Comparison of ENCODE assay signal across 8 cellular contexts in the genomic region with DNA sequence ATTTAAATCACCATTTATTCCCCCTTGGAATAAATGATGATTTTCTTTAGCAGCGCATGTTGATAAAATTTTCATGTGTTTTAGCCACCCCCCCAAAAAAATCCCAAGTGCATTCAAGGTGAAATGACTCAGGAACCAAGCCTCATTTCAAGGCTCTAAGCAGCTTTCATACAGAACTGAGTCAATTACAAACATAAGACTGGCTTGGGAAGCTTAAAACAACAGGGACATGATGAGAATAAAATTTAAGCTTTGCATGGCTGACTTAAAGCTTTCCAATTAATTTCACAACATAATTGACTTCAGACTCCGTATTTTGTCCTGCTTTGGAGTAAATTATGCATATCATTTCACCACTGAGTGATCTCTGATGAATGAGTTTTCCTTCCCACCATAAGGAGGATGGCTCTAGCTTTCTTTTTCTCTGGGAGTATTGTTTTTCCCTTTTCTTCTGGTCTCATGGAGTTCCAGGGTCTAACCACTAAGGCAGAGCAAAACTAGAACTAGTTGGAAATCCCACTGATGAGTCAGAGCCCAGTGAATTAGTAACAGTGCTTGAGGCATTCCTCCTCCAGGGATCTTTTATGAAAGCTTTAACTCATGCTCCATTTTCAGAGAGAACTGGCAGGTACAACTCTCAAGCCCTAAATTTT.
DNase-seq lines count a peak whose midpoint lies in the region; ATAC-seq, FAIRE-seq and TF ChIP-seq lines count a peak whose summit lies in the region.

No MANE protein-coding gene starts in this region.

- no peaks in the 10 kb centered on the region for H3K36me3 Mint-ChIP-seq in natural killer cell

- TF ChIP-seq CTCF in natural killer cell (IDR thresholded peaks at IDR 0.05), result no peak

- no peaks in the 10 kb centered on the region for H3K36me3 ChIP-seq in small intestine (ENCODE audit: control insufficient read depth in 2 of 2, insufficient read depth in 2 of 2, low read length in 2 of 2)

- intact Hi-C loops in natural killer cell (cut with micrococcal nuclease), result no loop called here

- peaks cover 0 to 6% of the 10 kb centered on the region in 2 donors for H3K4me1 ChIP-seq in small intestine (ENCODE audit: control insufficient read depth in 2 of 2, insufficient read depth in 1 of 2, low read depth in 1 of 2, low read length in 1 of 2)

- WGBS in small intestine, 3 donors, result 81 to 90% (median 83%) methylated on average over 2 of the region's 2 CpGs

- no peak for ATAC-seq in natural killer cell
- ATAC-seq in GM18520 (IDR thresholded peaks at IDR 0.05; ENCODE audit: unreplicated experiment), result no peak

- H3K9me3 ChIP-seq in small intestine (ENCODE audit: control insufficient read depth, low read depth), result no peaks in the 10 kb centered on the region

- no peak overlapping the region for H3K27ac ChIP-seq in small intestine (ENCODE audit: low read depth in 1 of 2, low read length in 1 of 2)

- H3K27me3 Mint-ChIP-seq in natural killer cell (ENCODE audit: low read depth in 2 of 2), result no peaks in the 10 kb centered on the region

- H3K4me3 ChIP-seq in small intestine (ENCODE audit: low read depth in 1 of 2, low read length in 2 of 2), result no peak overlapping the region

- FAIRE-seq in small intestine (lab: Jason Lieb, UNC), result no peak

- peaks cover 60 to 69% of the 10 kb centered on the region in 2 donors for H3K4me1 Mint-ChIP-seq in natural killer cell

- peak overlapping the region; percentile 74 to 90 for H3K27ac Mint-ChIP-seq in natural killer cell

- no peaks in the 10 kb centered on the region for H3K27me3 ChIP-seq in small intestine (ENCODE audit: control insufficient read depth in 2 of 2, insufficient read depth in 2 of 2, low read length in 2 of 2)

- DNase-seq in Daoy (ENCODE audit: low read depth) (peak; percentile 92), MV-4-11 (lab: John Stamatoyannopoulos, UW) (peak; percentile 19), brain pericyte (ENCODE audit: low read depth, low spot score) (peak; percentile 15), natural killer cell (no peak), small intestine (no peak), AML-193 (lab: John Stamatoyannopoulos, UW) (no peak), DMS114 treated with DMSO at 0.1 percent for 48 hours (lab: John Stamatoyannopoulos, UW; ENCODE audit: unreplicated experiment) (no peak)

- H3K9me3 Mint-ChIP-seq in natural killer cell, result peaks cover 2 to 3% of the 10 kb centered on the region in 2 donors

- no peak overlapping the region for H3K4me3 Mint-ChIP-seq in natural killer cell

Comparison
In these comparisons a context has a peak if more than half of its experiments do, and no peak if none do; other contexts are left out.
1. DNase-seq: peak in Daoy (single experiment), MV-4-11 (single experiment) and brain pericyte (single experiment); none in natural killer cell (single experiment), small intestine (single experiment), AML-193 (0 of 2) and DMS114 treated with DMSO at 0.1 percent for 48 hours (single experiment).